Comparison of ENCODE assay signal across 9 cellular contexts in genomic region chr3:141575879-141576743, GRCh38.
DNase-seq lines count a peak whose midpoint lies in the region; ATAC-seq and TF ChIP-seq lines count a peak whose summit lies in the region.
"Had no signal": no experiment of that assay in that cellular context is flagged by ENCODE, and none has a peak within 500 bp of the region (broad histone marks: within the 10 kb centered on the region; RNA-seq: fewer than 3 reads in every experiment).

No MANE protein-coding gene starts in this region.

- H3K4me3 ChIP-seq in GM23338, result no peak overlapping the region
- H3K4me3 ChIP-seq: BLaER1 had no signal

- no peaks in the 10 kb centered on the region for H3K4me1 ChIP-seq in GM23338 (ENCODE audit: insufficient read depth)
- H3K4me1 ChIP-seq: BLaER1 had no signal

- H3K27me3 Mint-ChIP-seq in GM23338 (ENCODE audit: insufficient read depth, low read depth, poor library complexity), result no peaks in the 10 kb centered on the region
- no peaks in the 10 kb centered on the region for H3K27me3 Mint-ChIP-seq in MCF 10A (ENCODE audit: insufficient read depth, unreplicated experiment)
- no peaks in the 10 kb centered on the region for H3K27me3 Mint-ChIP-seq in memory B cell

- H3K9me3 Mint-ChIP-seq in GM23338 (no peaks in the 10 kb centered on the region), MCF 10A (ENCODE audit: unreplicated experiment) (no peaks in the 10 kb centered on the region), memory B cell (no peaks in the 10 kb centered on the region)

- no peaks in the 10 kb centered on the region for H3K36me3 ChIP-seq in GM23338 (ENCODE audit: insufficient read depth)

- H3K36me3 Mint-ChIP-seq in GM23338 (ENCODE audit: low read depth) (0 out of 3 replicates have a peak, but pooled peaks cover 4% of the 10 kb centered on the region), MCF 10A (ENCODE audit: insufficient read depth, unreplicated experiment) (peaks cover 37% of the 10 kb centered on the region), memory B cell (peaks cover 10% of the 10 kb centered on the region)

- no peak overlapping the region for H2AFZ ChIP-seq in GM23338

- ATAC-seq in GM23338 (peak; percentile 56), memory B cell (ENCODE audit: low read depth) (peak; percentile 77)

- H3K4me1 Mint-ChIP-seq in GM23338 (no peaks in the 10 kb centered on the region), MCF 10A (ENCODE audit: insufficient read depth, unreplicated experiment) (peaks cover 9% of the 10 kb centered on the region), memory B cell (peaks cover 4% of the 10 kb centered on the region)

- H3K27ac Mint-ChIP-seq in GM23338, result no peak overlapping the region
- H3K27ac Mint-ChIP-seq in MCF 10A (ENCODE audit: low read depth, unreplicated experiment), result peak overlapping the region; percentile 44
- H3K27ac Mint-ChIP-seq in memory B cell, result peak overlapping the region; percentile 75

- intact Hi-C loops in MCF 10A (cut with micrococcal nuclease), result loop anchor here (1.0 to 10.0 kb wide), 6 partner anchors 68 to 699 kb away; partner anchors contain the start of genes ATP1B3 and RNF7

- BruUV-seq in MCF 10A (replicated peaks; lab: Mats Ljungman, UMichigan), result no TSS peak

- H3F3A ChIP-seq in GM23338 (replicated peaks; ENCODE audit: low read depth), result no peaks in the 10 kb centered on the region

- no peaks in the 10 kb centered on the region for H3K9me2 ChIP-seq in GM23338 (ENCODE audit: insufficient read depth)

- H3K4me3 Mint-ChIP-seq in GM23338 (no peak overlapping the region), MCF 10A (ENCODE audit: unreplicated experiment) (no peak overlapping the region), memory B cell (no peak overlapping the region)

- DNase-seq in DMS153 treated with DMSO at 0.1 percent for 48 hours (lab: John Stamatoyannopoulos, UW; ENCODE audit: unreplicated experiment) (peak; percentile 12), DMS153 (lab: John Stamatoyannopoulos, UW) (no peak), GM23338 (ENCODE audit: low spot score) (peak; percentile 49), NCI-H526 treated with DMSO at 0.1 percent for 48 hours (lab: John Stamatoyannopoulos, UW) (peak; percentile 32), MCF 10A (ENCODE audit: unreplicated experiment) (peak; percentile 8), memory B cell (ENCODE audit: low spot score in 2 of 2) (no peak), mucosa of gallbladder (ENCODE audit: low spot score) (no peak)
- no peak for DNase-seq in effector CD4-positive, alpha-beta T cell

- no peaks in the 10 kb centered on the region for H4K20me1 ChIP-seq in GM23338 (replicated peaks; ENCODE audit: insufficient read depth)
- H4K20me1 ChIP-seq: BLaER1 had no signal

- no peak overlapping the region for H3K4me2 ChIP-seq in GM23338
- H3K4me2 ChIP-seq: BLaER1 had no signal

- H3K79me2 ChIP-seq in GM23338 (replicated peaks; ENCODE audit: insufficient read depth), result no peaks in the 10 kb centered on the region

- no peak overlapping the region for H3K27ac ChIP-seq in GM23338 (ENCODE audit: low read depth)
- H3K27ac ChIP-seq: BLaER1 had no signal

- TF ChIP-seq CTCF in GM23338 (conservative IDR thresholded peaks at IDR 0.05; ENCODE audit: low read depth in 2 of 2) (peak in 1 of 2 experiments; percentile 69; a peak in 3 of 4 replicates), MCF 10A (IDR thresholded peaks at IDR 0.05; ENCODE audit: unreplicated experiment) (peak; percentile 42)

- POLR2A ChIA-PET in MCF 10A (lab: Yijun Ruan, JAX), result interaction anchor here (0.6 to 1.0 kb wide), 5 partner anchors 97 to 572 kb away, joined by 3 to 4 read pairs (median 3); no protein-coding TSS in a partner anchor

- H3K27me3 ChIP-seq in GM23338 (ENCODE audit: insufficient read depth), result no peaks in the 10 kb centered on the region
- H3K27me3 ChIP-seq: BLaER1 had no signal

- CTCF ChIA-PET in MCF 10A (lab: Yijun Ruan, JAX), result interaction anchor here (0.6 to 2.2 kb wide), 15 partner anchors 11 to 706 kb away, joined by 3 to 13 read pairs (median 4); partner anchors contain the start of gene RNF7

TF ChIP-seq in GM23338, 12 proteins besides CTCF, POLR2A, EP300 and RAD21 (continues in another document):
- TF ChIP-seq ETS1 (IDR thresholded peaks at IDR 0.05) (no peak), NANOG (IDR thresholded peaks at IDR 0.05; ENCODE audit: borderline replicate concordance) (no peak), ZNF331 (CRISPR knock-in tag; IDR thresholded peaks at IDR 0.05; ENCODE audit: low read depth) (no peak), JUNB (IDR thresholded peaks at IDR 0.05; ENCODE audit: unreplicated experiment) (no peak), STAT1 (IDR thresholded peaks at IDR 0.05; ENCODE audit: unreplicated experiment) (no peak), ZNF114 (CRISPR knock-in tag; IDR thresholded peaks at IDR 0.05) (no peak), POLR2AphosphoS5 (IDR thresholded peaks at IDR 0.05; ENCODE audit: low read depth) (no peak), CREB1 (CRISPR knock-in tag; IDR thresholded peaks at IDR 0.05; ENCODE audit: low read depth) (no peak), EZH2phosphoT487 (IDR thresholded peaks at IDR 0.05; ENCODE audit: unreplicated experiment) (no peak), EZH2 (IDR thresholded peaks at IDR 0.05; ENCODE audit: low read depth, unreplicated experiment) (no peak), ZNF462 (CRISPR knock-in tag; IDR thresholded peaks at IDR 0.05) (no peak)

Comparison
In these comparisons a context has a peak if more than half of its experiments do, and no peak if none do; other contexts are left out.
1. DNase-seq: peak in DMS153 treated with DMSO at 0.1 percent for 48 hours (single experiment), GM23338 (single experiment), NCI-H526 treated with DMSO at 0.1 percent for 48 hours (single experiment) and MCF 10A (single experiment); none in DMS153 (single experiment), memory B cell (0 of 2), mucosa of gallbladder (single experiment) and effector CD4-positive, alpha-beta T cell (single experiment).